30 cellular contexts compared by ENCODE assay signal in the genomic region with DNA sequence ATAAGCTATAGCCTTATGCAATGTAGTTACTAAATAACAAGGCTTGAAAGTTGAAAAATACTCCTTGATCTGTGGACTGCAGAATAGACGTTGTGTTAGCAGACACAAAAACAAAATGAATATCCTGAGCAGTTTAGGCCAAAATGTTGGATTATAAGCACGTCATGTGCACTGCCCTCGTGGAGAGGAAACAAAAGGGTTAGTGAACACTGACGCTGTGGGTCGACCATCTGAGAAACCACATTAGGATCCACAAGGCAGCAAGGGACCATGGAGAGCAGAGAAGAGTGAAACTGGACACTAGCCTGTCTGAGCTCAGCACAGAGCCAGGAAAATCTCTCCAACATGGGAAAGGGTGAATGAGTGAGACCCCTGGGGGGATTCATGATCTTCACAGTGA.
DNase-seq lines count a peak whose midpoint lies in the region; ATAC-seq lines count a peak whose summit lies in the region.
"Had no signal": no experiment of that assay in that cellular context is flagged by ENCODE, and none has a peak within 500 bp of the region (broad histone marks: within the 10 kb centered on the region; RNA-seq: fewer than 3 reads in every experiment).

No MANE protein-coding gene starts in this region.

- H3K36me3 ChIP-seq in BLaER1 = no peaks in the 10 kb centered on the region
- H3K36me3 ChIP-seq in BLaER1 treated with 17β-estradiol and CSF1 and Interleukin-3, amounts not matched to agents 10 nM and 100 nM = no peaks in the 10 kb centered on the region
- H3K36me3 ChIP-seq: BE2C had no signal

- no peak overlapping the region for H3K9ac ChIP-seq in BLaER1
- no peak overlapping the region for H3K9ac ChIP-seq in BLaER1 treated with 17β-estradiol and CSF1 and Interleukin-3, amounts not matched to agents 10 nM and 100 nM

- in situ Hi-C loops in SK-MEL-5 (cut with HindIII; ENCODE audit: low pct_unique_long_range_greater_than_20kb, low sequenced_read_pairs) = no loop called here

- no peaks in the 10 kb centered on the region for H4K20me1 ChIP-seq in BLaER1
- no peaks in the 10 kb centered on the region for H4K20me1 ChIP-seq in BLaER1 treated with 17β-estradiol and CSF1 and Interleukin-3, amounts not matched to agents 10 nM and 100 nM

- peak overlapping the region; percentile 70 for H3K4me2 ChIP-seq in BLaER1
- H3K4me2 ChIP-seq in BLaER1 treated with 17β-estradiol and CSF1 and Interleukin-3, amounts not matched to agents 10 nM and 100 nM = peak overlapping the region in 7 of 11 experiments; percentile 67 to 81 (median 72); a peak in 15 of 22 replicates
- H3K4me2 ChIP-seq: A549 had no signal

- ATAC-seq in HG03025 (IDR thresholded peaks at IDR 0.05; ENCODE audit: low FRiP score, unreplicated experiment) = no peak
- ATAC-seq in stimulated activated naive CD8-positive, alpha-beta T cell treated with anti-CD3 and anti-CD28 coated beads, Interleukin-15, Interleukin-2, amounts not matched to agents 100 U/mL and 50 U/mL, for 24 hours = no peak
- ATAC-seq: A549; CD8-positive, alpha-beta T cell had no signal

- DNase-seq in SK-MEL-5 (ENCODE audit: low read depth, low spot score) (peak; percentile 56), foreskin melanocyte (peak; percentile 79), AG08395 (ENCODE audit: low spot score) (no peak)
- no peak for DNase-seq in stimulated activated naive CD8-positive, alpha-beta T cell treated with anti-CD3 and anti-CD28 coated beads, Interleukin-15, Interleukin-2, amounts not matched to agents 100 U/mL and 50 U/mL, for 24 hours
- no peak for DNase-seq in stimulated activated CD4-positive, alpha-beta T cell treated with anti-CD3 and anti-CD28 coated beads, Interleukin-1b, Interleukin-23, amount 100 ng/mL, for 48 hours
- DNase-seq: 8988T; ACHN; AML-193; BE2C; C1 segment of cervical spinal cord; Caco-2; Calu3; CD4-positive, alpha-beta memory T cell; CD4-positive, alpha-beta T cell; CD4-positive, CD25-positive, alpha-beta regulatory T cell; CD8-positive, alpha-beta memory T cell; CD8-positive, alpha-beta T cell; COR-L47; DMS 273 treated with DMSO at 0.1 percent for 48 hours; DMS153; DMS79; DMS79 treated with DMSO at 0.1 percent for 48 hours; DND-41; EL had no signal

- H3K27me3 ChIP-seq in BLaER1 = no peaks in the 10 kb centered on the region
- H3K27me3 ChIP-seq in BLaER1 treated with 17β-estradiol and CSF1 and Interleukin-3, amounts not matched to agents 10 nM and 100 nM = no peaks in the 10 kb centered on the region
- H3K27me3 ChIP-seq: BE2C had no signal

- H3K9me3 ChIP-seq in BLaER1 = no peaks in the 10 kb centered on the region
- H3K9me3 ChIP-seq in BLaER1 treated with 17β-estradiol and CSF1 and Interleukin-3, amounts not matched to agents 10 nM and 100 nM (replicated peaks in 1 of 11) = 0 out of 22 replicates have a peak, but pooled peaks cover 0 to 4% (median 0%) of the 10 kb centered on the region in 11 experiments
- H3K9me3 ChIP-seq: A549, BE2C, Caco-2 had no signal

- H3K4me3 ChIP-seq in BLaER1 = no peak overlapping the region
- no peak overlapping the region for H3K4me3 ChIP-seq in BLaER1 treated with 17β-estradiol and CSF1 and Interleukin-3, amounts not matched to agents 10 nM and 100 nM
- H3K4me3 ChIP-seq: A549 had no signal

- H3K4me1 ChIP-seq in BLaER1 = peaks cover 21% of the 10 kb centered on the region
- peaks cover 0 to 20% (median 18%) of the 10 kb centered on the region in 10 experiments; a peak in 18 of 20 replicates for H3K4me1 ChIP-seq in BLaER1 treated with 17β-estradiol and CSF1 and Interleukin-3, amounts not matched to agents 10 nM and 100 nM
- H3K4me1 ChIP-seq: A549, BE2C, Caco-2 had no signal

- H3K27ac ChIP-seq in BLaER1 = peak overlapping the region; percentile 65
- peak overlapping the region in 4 of 11 experiments; percentile 23 to 50 (median 38); a peak in 5 of 22 replicates for H3K27ac ChIP-seq in BLaER1 treated with 17β-estradiol and CSF1 and Interleukin-3, amounts not matched to agents 10 nM and 100 nM
- H3K27ac ChIP-seq: 22Rv1, A549, C4-2B had no signal

Comparison
In these comparisons a context has a peak if more than half of its experiments do, and no peak if none do; other contexts are left out.
1. DNase-seq: peak in SK-MEL-5 (single experiment) and foreskin melanocyte (single experiment); none in stimulated activated naive CD8-positive, alpha-beta T cell treated with anti-CD3 and anti-CD28 coated beads, Interleukin-15, Interleukin-2, amounts not matched to agents 100 U/mL and 50 U/mL, for 24 hours (single experiment), AG08395 (single experiment) and stimulated activated CD4-positive, alpha-beta T cell treated with anti-CD3 and anti-CD28 coated beads, Interleukin-1b, Interleukin-23, amount 100 ng/mL, for 48 hours (single experiment).